Comparison of ENCODE assay signal across 8 cellular contexts in genomic region chr12:118356809-118357326, GRCh38. TPM values are rescaled to one million over a fixed set of nuclear protein-coding genes. Genes with fewer than 3 reads are reported as not detected.
DNase-seq lines count a peak whose midpoint lies in the region; ATAC-seq, FAIRE-seq and TF ChIP-seq lines count a peak whose summit lies in the region.

No MANE protein-coding gene starts in this region.

- 10 to 17% (median 14%) methylated on average over 2 of the region's 2 CpGs for WGBS in small intestine, 3 donors

- H3K4me3 ChIP-seq in SJCRH30 (no peak overlapping the region), fibroblast of pulmonary artery (replicated peaks; ENCODE audit: low read depth, low read length) (no peak overlapping the region), small intestine (ENCODE audit: low read depth in 1 of 2, low read length in 2 of 2) (no peak overlapping the region)

- DNase-seq in SJCRH30 = no peak
- DNase-seq in fibroblast of pulmonary artery (ENCODE audit: low read depth) = peak; percentile 86
- DNase-seq in small intestine = no peak
- no peak for DNase-seq in cortex of kidney (lab: John Stamatoyannopoulos, UW)
- no peak for DNase-seq in A172 (ENCODE audit: low spot score)

- peaks cover 6% of the 10 kb centered on the region for H3K4me1 ChIP-seq in SJCRH30
- peaks cover 4 to 6% of the 10 kb centered on the region in 2 donors for H3K4me1 ChIP-seq in small intestine (ENCODE audit: control insufficient read depth in 2 of 2, insufficient read depth in 1 of 2, low read depth in 1 of 2, low read length in 1 of 2)

- H3K27ac ChIP-seq in SJCRH30 (peak overlapping the region; percentile 27; the same call in 1 of the 2 replicates), small intestine (ENCODE audit: low read depth in 1 of 2, low read length in 1 of 2) (peak overlapping the region; percentile 46 to 79)

- FAIRE-seq in A204.1 (lab: Jason Lieb, UNC) (peak; percentile 72), small intestine (lab: Jason Lieb, UNC) (peak; percentile 47)

- H3K36me3 ChIP-seq in SJCRH30 (no peaks in the 10 kb centered on the region), small intestine (ENCODE audit: control insufficient read depth in 2 of 2, insufficient read depth in 2 of 2, low read length in 2 of 2) (no peaks in the 10 kb centered on the region)

- no peak for TF ChIP-seq CTCF in fibroblast of pulmonary artery (IDR thresholded peaks at IDR 0.05; ENCODE audit: low read length, missing control alignments)

- H3K9me3 ChIP-seq in SJCRH30 (replicated peaks) (no peaks in the 10 kb centered on the region), small intestine (ENCODE audit: control insufficient read depth, low read depth) (no peaks in the 10 kb centered on the region)

- ATAC-seq in GM19035 (IDR thresholded peaks at IDR 0.05; ENCODE audit: unreplicated experiment) = peak; percentile 21
- ATAC-seq in GM18873 (IDR thresholded peaks at IDR 0.05; ENCODE audit: low FRiP score, unreplicated experiment) = no peak

- H3K27me3 ChIP-seq in SJCRH30 (no peaks in the 10 kb centered on the region), small intestine (ENCODE audit: control insufficient read depth in 2 of 2, insufficient read depth in 2 of 2, low read length in 2 of 2) (no peaks in the 10 kb centered on the region)

RNA-seq across cellular contexts. Expression of gene TAOK3, which starts 15.8 kb away (rescaled TPM):
- 11.2 and 11.6 TPM in 2 replicates for total RNA-seq in SJCRH30 (2014; rRNA removed; shearing (Covaris generic))
- polyA plus RNA-seq in small intestine = 10 to 100 TPM; 24.1 to 37.3 (median 33.8) TPM
- total RNA-seq in A172 (2014; rRNA removed; shearing (Covaris generic)) = 18.3 and 24.1 TPM in 2 replicates

RNA-seq across cellular contexts. Expression of gene SUDS3, which starts 19.5 kb away (rescaled TPM):
- 42.9 and 43.6 TPM in 2 replicates for total RNA-seq in SJCRH30 (2014; rRNA removed; shearing (Covaris generic))
- 10 to 100 TPM in 2 of 3 donors, 1 to 10 TPM in 1; 8.4 to 15.9 (median 15.0) TPM for polyA plus RNA-seq in small intestine
- 26.5 and 56.3 TPM in 2 replicates for total RNA-seq in A172 (2014; rRNA removed; shearing (Covaris generic))
